ENCODE assay signal across 8 cellular contexts in the genomic region with DNA sequence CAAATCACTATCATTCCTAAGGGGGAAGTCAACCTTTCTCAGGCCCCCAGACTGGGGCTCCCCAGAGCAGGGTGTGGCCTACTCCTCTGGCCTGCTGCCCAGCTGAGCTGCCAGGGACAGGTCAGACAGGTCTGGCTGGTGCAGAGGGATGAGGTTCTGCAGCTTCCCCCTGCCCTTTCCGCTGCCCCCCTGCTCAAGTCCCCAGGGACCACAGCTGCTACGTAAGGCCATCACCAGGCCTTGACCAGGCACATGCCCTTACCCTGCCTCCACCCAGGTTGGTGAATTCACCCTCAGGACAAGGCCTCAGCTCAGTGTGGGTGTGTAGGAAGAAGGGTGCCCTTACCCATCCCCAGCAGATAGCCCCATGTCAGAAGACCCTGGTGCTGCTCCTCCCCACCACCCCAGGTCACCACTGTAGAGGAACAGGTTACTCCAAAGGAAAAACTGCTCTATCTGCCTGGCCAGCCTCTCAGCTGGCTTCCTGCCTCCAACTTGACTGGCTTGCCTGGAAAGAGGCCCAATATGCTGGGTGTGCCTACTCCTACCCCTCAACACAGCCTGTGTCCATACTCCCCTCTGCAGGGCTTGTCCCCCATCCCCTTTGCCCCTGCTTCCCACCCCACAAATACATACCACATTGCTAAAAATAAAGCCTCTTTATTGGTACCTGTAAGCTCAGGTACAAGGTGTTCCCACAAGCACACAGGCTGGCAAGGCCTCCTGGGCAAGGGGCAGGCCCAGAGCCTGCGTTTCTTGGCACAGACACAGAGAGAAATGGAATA. TPM values are rescaled to one million over a fixed set of nuclear protein-coding genes. Genes with fewer than 3 reads are reported as not detected.
DNase-seq lines count a peak whose midpoint lies in the region; ATAC-seq and TF ChIP-seq lines count a peak whose summit lies in the region.

No MANE protein-coding gene starts in this region.

- H3K27ac ChIP-seq in duodenal mucosa (ENCODE audit: low read depth, low read length), result peak overlapping the region; percentile 73

- H3K27ac Mint-ChIP-seq in natural killer cell treated with Interleukin-12 subunit alpha and Interleukin-12 subunit beta and Interleukin-15 and Interleukin-18, amount 100 ng/mL, for 72 hours, result no peak overlapping the region

- peak overlapping the region; percentile 5 to 44 for H3K9ac ChIP-seq in duodenal mucosa (ENCODE audit: low read depth in 1 of 2, low read length in 2 of 2)

- peaks cover 7 to 12% of the 10 kb centered on the region in 2 donors for H3K4me1 Mint-ChIP-seq in natural killer cell treated with Interleukin-12 subunit alpha and Interleukin-12 subunit beta and Interleukin-15 and Interleukin-18, amount 100 ng/mL, for 72 hours (ENCODE audit: low read depth in 2 of 2)

- no peak overlapping the region for H3K4me3 Mint-ChIP-seq in natural killer cell treated with Interleukin-12 subunit alpha and Interleukin-12 subunit beta and Interleukin-15 and Interleukin-18, amount 100 ng/mL, for 72 hours

- H3K9me3 Mint-ChIP-seq in natural killer cell treated with Interleukin-12 subunit alpha and Interleukin-12 subunit beta and Interleukin-15 and Interleukin-18, amount 100 ng/mL, for 72 hours, result no peaks in the 10 kb centered on the region

- TF ChIP-seq CTCF in GM13977 (IDR thresholded peaks at IDR 0.05; ENCODE audit: extremely low read depth, insufficient read depth, missing control alignments), result no peak

- H3K36me3 Mint-ChIP-seq in natural killer cell treated with Interleukin-12 subunit alpha and Interleukin-12 subunit beta and Interleukin-15 and Interleukin-18, amount 100 ng/mL, for 72 hours, result peaks cover 4% of the 10 kb centered on the region

- peak overlapping the region in 1 of 2 donors; percentile 26 for H3K4me3 ChIP-seq in duodenal mucosa (ENCODE audit: low read depth in 1 of 2, low read length in 2 of 2)

- no peaks in the 10 kb centered on the region for H3K9me3 ChIP-seq in duodenal mucosa (ENCODE audit: control insufficient read depth in 1 of 2, low read length in 2 of 2)

- no peaks in the 10 kb centered on the region for H3K27me3 Mint-ChIP-seq in natural killer cell treated with Interleukin-12 subunit alpha and Interleukin-12 subunit beta and Interleukin-15 and Interleukin-18, amount 100 ng/mL, for 72 hours

- in situ Hi-C loops in GM13977 (cut with MboI; ENCODE audit: low pct_unique_long_range_greater_than_20kb, low sequenced_read_pairs, unreplicated experiment), result no loop called here

- DNase-seq in CD1c-positive myeloid dendritic cell (ENCODE audit: extremely low spot score), result peak; percentile 79
- DNase-seq in M059J (ENCODE audit: low read depth), result peak; percentile 33
- DNase-seq in natural killer cell treated with Interleukin-12 subunit alpha and Interleukin-12 subunit beta and Interleukin-15 and Interleukin-18, amount 100 ng/mL, for 72 hours (ENCODE audit: low spot score), result peak; percentile 31
- DNase-seq in GM13977 (ENCODE audit: low spot score), result no peak
- no peak for DNase-seq in foreskin melanocyte

- no peak for ATAC-seq in natural killer cell treated with Interleukin-12 subunit alpha and Interleukin-12 subunit beta and Interleukin-15 and Interleukin-18, amount 100 ng/mL, for 72 hours
- no peak for ATAC-seq in GM19328 (IDR thresholded peaks at IDR 0.05; ENCODE audit: unreplicated experiment)
- no peak for ATAC-seq in GM21529 (IDR thresholded peaks at IDR 0.05; ENCODE audit: unreplicated experiment)

- H3K27me3 ChIP-seq in duodenal mucosa (ENCODE audit: control insufficient read depth in 1 of 2, insufficient read depth in 2 of 2, low read length in 2 of 2), result no peaks in the 10 kb centered on the region

- peaks cover 30 to 35% of the 10 kb centered on the region in 2 donors for H3K36me3 ChIP-seq in duodenal mucosa (ENCODE audit: control insufficient read depth in 1 of 2, insufficient read depth in 2 of 2, low read length in 2 of 2)

- peaks cover 37 to 49% of the 10 kb centered on the region in 2 donors for H3K4me1 ChIP-seq in duodenal mucosa (ENCODE audit: control insufficient read depth in 1 of 2, insufficient read depth in 2 of 2, low read length in 2 of 2)

RNA-seq across cellular contexts. Expression of gene CSRNP1, which starts 12.0 kb away (rescaled TPM):
- total RNA-seq in M059J (2014; rRNA removed; shearing (Covaris generic)), result 6.0 and 12.6 TPM in 2 replicates
- total RNA-seq in natural killer cell treated with Interleukin-12 subunit alpha and Interleukin-12 subunit beta and Interleukin-15 and Interleukin-18, amount 100 ng/mL, for 72 hours, result 10 to 100 TPM; 10.8 to 18.4 TPM

RNA-seq across cellular contexts. Expression of gene TTC21A, which starts 33.9 kb away (rescaled TPM):
- 0.10 and 1.4 TPM in 2 replicates for total RNA-seq in M059J (2014; rRNA removed; shearing (Covaris generic))
- total RNA-seq in natural killer cell treated with Interleukin-12 subunit alpha and Interleukin-12 subunit beta and Interleukin-15 and Interleukin-18, amount 100 ng/mL, for 72 hours, result 1 to 10 TPM in 1 of 2 donors, under 1 TPM in 1; 0.12 to 1.8 TPM

RNA-seq across cellular contexts. Expression of gene GORASP1, which starts 34.0 kb away (rescaled TPM):
- total RNA-seq in M059J (2014; rRNA removed; shearing (Covaris generic)), result 18.7 and 34.8 TPM in 2 replicates
- 10 to 100 TPM; 12.9 to 16.6 TPM for total RNA-seq in natural killer cell treated with Interleukin-12 subunit alpha and Interleukin-12 subunit beta and Interleukin-15 and Interleukin-18, amount 100 ng/mL, for 72 hours

RNA-seq across cellular contexts. Expression of gene XIRP1, which starts 51.0 kb away (rescaled TPM):
- 0.12 and 0.59 TPM in 2 replicates for total RNA-seq in M059J (2014; rRNA removed; shearing (Covaris generic))
- total RNA-seq in natural killer cell treated with Interleukin-12 subunit alpha and Interleukin-12 subunit beta and Interleukin-15 and Interleukin-18, amount 100 ng/mL, for 72 hours, result under 1 TPM; 0.22 to 0.43 TPM

Comparison
In these comparisons a context has a peak if more than half of its experiments do, and no peak if none do; other contexts are left out.
1. DNase-seq: peak in CD1c-positive myeloid dendritic cell (single experiment), M059J (single experiment) and natural killer cell treated with Interleukin-12 subunit alpha and Interleukin-12 subunit beta and Interleukin-15 and Interleukin-18, amount 100 ng/mL, for 72 hours (single experiment); none in GM13977 (single experiment) and foreskin melanocyte (single experiment).